ENCODE assay signal across 18 cellular contexts in the genomic region with DNA sequence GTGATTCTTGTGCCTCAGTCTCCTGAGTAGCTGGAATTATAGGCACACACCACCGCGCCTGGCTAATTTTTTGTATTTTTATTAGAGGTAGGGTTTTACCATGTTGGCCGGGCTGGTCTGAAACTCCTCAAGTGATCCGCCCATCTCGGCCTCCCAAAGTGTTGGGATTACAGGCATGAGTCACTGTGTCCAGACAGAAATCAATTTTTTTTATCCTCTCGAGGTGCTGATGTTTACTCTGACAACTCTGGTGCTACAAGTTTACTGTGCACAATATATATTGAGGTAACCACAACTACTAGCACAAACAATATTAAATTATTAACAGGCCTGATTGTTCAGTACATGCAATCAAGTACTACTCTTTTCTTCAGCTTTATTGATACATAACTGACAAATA. TPM values are rescaled to one million over a fixed set of nuclear protein-coding genes. Genes with fewer than 3 reads are reported as not detected.
DNase-seq lines count a peak whose midpoint lies in the region; TF ChIP-seq lines count a peak whose summit lies in the region.
"Had no signal": no experiment of that assay in that cellular context is flagged by ENCODE, and none has a peak within 500 bp of the region (broad histone marks: within the 10 kb centered on the region; RNA-seq: fewer than 3 reads in every experiment).

No MANE protein-coding gene starts in this region.

- no peak overlapping the region for H4K8ac ChIP-seq in mesenchymal stem cell (ENCODE audit: low read length)

- no peak overlapping the region for H3K23ac ChIP-seq in mesenchymal stem cell (ENCODE audit: low read length in 2 of 2)

- H2BK12ac ChIP-seq in mesenchymal stem cell (ENCODE audit: low read length in 2 of 2), result no peak overlapping the region

- H2AK5ac ChIP-seq in mesenchymal stem cell (ENCODE audit: low read length, severe bottlenecking), result no peak overlapping the region

- no peak overlapping the region for H3K9ac ChIP-seq in mesenchymal stem cell (ENCODE audit: low read length)
- H3K9ac ChIP-seq: SK-N-SH had no signal

- H4K91ac ChIP-seq in mesenchymal stem cell (ENCODE audit: low read length), result no peak overlapping the region

- no peak overlapping the region for H3K4me2 ChIP-seq in mesenchymal stem cell (ENCODE audit: low read length, poor library complexity, severe bottlenecking)
- H3K4me2 ChIP-seq: SK-N-SH had no signal

- in situ Hi-C loops in brain microvascular endothelial cell (cut with HindIII; ENCODE audit: low pct_ligation_motif_present, low sequenced_read_pairs), result no loop called here

- 85% methylated on average over 6 of the region's 6 CpGs for WGBS in mesenchymal stem cell

- no peaks in the 10 kb centered on the region for H3K79me1 ChIP-seq in mesenchymal stem cell (replicated peaks; ENCODE audit: low read length, poor library complexity, severe bottlenecking)

- no peak overlapping the region for H2BK15ac ChIP-seq in mesenchymal stem cell (ENCODE audit: low read depth, poor library complexity, severe bottlenecking)

- no peaks in the 10 kb centered on the region for H3K9me3 ChIP-seq in mesenchymal stem cell (ENCODE audit: control insufficient read depth, low read length)
- H3K9me3 ChIP-seq in effector memory CD4-positive, alpha-beta T cell (ENCODE audit: control insufficient read depth, low read length), result no peaks in the 10 kb centered on the region

- H3K27me3 ChIP-seq in brain microvascular endothelial cell (replicated peaks), result no peaks in the 10 kb centered on the region
- no peaks in the 10 kb centered on the region for H3K27me3 ChIP-seq in mesenchymal stem cell (ENCODE audit: control insufficient read depth in 1 of 2, insufficient read depth in 1 of 2, low read length in 2 of 2)
- H3K27me3 ChIP-seq in effector memory CD4-positive, alpha-beta T cell (replicated peaks; ENCODE audit: control insufficient read depth, insufficient read depth, low read length, poor library complexity, severe bottlenecking), result no peaks in the 10 kb centered on the region

- DNase-seq in DMS53 treated with DMSO at 0.1 percent for 48 hours (lab: John Stamatoyannopoulos, UW; ENCODE audit: unreplicated experiment) (peak; percentile 81), HT-29 (ENCODE audit: low spot score) (peak; percentile 62), brain microvascular endothelial cell (peak; percentile 19), mesenchymal stem cell (peak; percentile 5), KG1 (lab: John Stamatoyannopoulos, UW) (no peak)
- no peak for DNase-seq in activated CD8-positive, alpha-beta memory T cell treated with anti-CD3 and anti-CD28 coated beads for 24 hours
- DNase-seq in effector memory CD4-positive, alpha-beta T cell, result no peak
- DNase-seq: CD4-positive, alpha-beta memory T cell; NCI-H1048; NCI-H1436 treated with DMSO at 0.1 percent for 48 hours; NCI-H2029 treated with DMSO at 0.1 percent for 48 hours; NCI-H2171 treated with DMSO at 0.1 percent for 48 hours; NCI-H446 treated with DMSO at 0.1 percent for 48 hours; SK-N-SH; T-cell had no signal

- H3K18ac ChIP-seq in mesenchymal stem cell (ENCODE audit: low read depth in 1 of 2, low read length in 2 of 2), result no peak overlapping the region

- H2BK5ac ChIP-seq in mesenchymal stem cell (ENCODE audit: low read depth, low read length, poor library complexity, severe bottlenecking), result no peak overlapping the region

- no peak overlapping the region for H3K14ac ChIP-seq in mesenchymal stem cell (ENCODE audit: low read length in 2 of 2)

- no peak overlapping the region for H3K27ac ChIP-seq in brain microvascular endothelial cell
- H3K27ac ChIP-seq in mesenchymal stem cell (ENCODE audit: low read length, poor library complexity, severe bottlenecking), result no peak overlapping the region
- no peak overlapping the region for H3K27ac ChIP-seq in effector memory CD4-positive, alpha-beta T cell (ENCODE audit: insufficient read depth, low read length, poor library complexity, severe bottlenecking)

- no peak overlapping the region for H3K4ac ChIP-seq in mesenchymal stem cell (ENCODE audit: low read depth in 1 of 2, low read length in 2 of 2)

- no peaks in the 10 kb centered on the region for H3K4me1 ChIP-seq in mesenchymal stem cell (ENCODE audit: control insufficient read depth, insufficient read depth, low read depth, low read length)
- no peaks in the 10 kb centered on the region for H3K4me1 ChIP-seq in effector memory CD4-positive, alpha-beta T cell (ENCODE audit: control insufficient read depth, insufficient read depth, low read length, poor library complexity, severe bottlenecking)

- H3K36me3 ChIP-seq in brain microvascular endothelial cell (replicated peaks) (no peaks in the 10 kb centered on the region), mesenchymal stem cell (ENCODE audit: control insufficient read depth in 1 of 2, insufficient read depth in 2 of 2, low read depth in 1 of 2, low read length in 2 of 2) (no peaks in the 10 kb centered on the region)
- no peaks in the 10 kb centered on the region for H3K36me3 ChIP-seq in effector memory CD4-positive, alpha-beta T cell (ENCODE audit: control insufficient read depth, insufficient read depth, low read length)

- H3K4me3 ChIP-seq in brain microvascular endothelial cell (ENCODE audit: low read depth, low read length) (no peak overlapping the region), mesenchymal stem cell (ENCODE audit: insufficient read depth in 1 of 2, low read depth in 1 of 2, low read length in 2 of 2) (no peak overlapping the region)
- H3K4me3 ChIP-seq in effector memory CD4-positive, alpha-beta T cell (ENCODE audit: insufficient read depth, low read depth, low read length, poor library complexity, severe bottlenecking), result no peak overlapping the region

- H2AFZ ChIP-seq in mesenchymal stem cell (ENCODE audit: low read depth, low read length), result no peak overlapping the region

- no peak overlapping the region for H2BK120ac ChIP-seq in mesenchymal stem cell (ENCODE audit: low read depth, low read length)

- TF ChIP-seq CTCF in brain microvascular endothelial cell (IDR thresholded peaks at IDR 0.05; ENCODE audit: low read depth, low read length, missing control alignments), result no peak

RNA-seq across cellular contexts. Expression of a gene that starts 39.7 kb away (rescaled TPM):
- 0.10 TPM in 1 of 2 replicates, not detected in the other for total RNA-seq in HT-29 (2014; rRNA removed; shearing (Covaris generic))
- not detected for polyA plus RNA-seq in mesenchymal stem cell (2013, experiment 1 of 2)
- not detected for polyA plus RNA-seq in mesenchymal stem cell (2013, experiment 2 of 2)
- total RNA-seq: CD4-positive, alpha-beta memory T cell; H1; Right ventricle myocardium inferior; T-cell had no signal
- polyA plus RNA-seq: BJ; CD4-positive, alpha-beta memory T cell; H1; SK-N-SH had no signal

RNA-seq across cellular contexts. Expression of a gene that starts 50.0 kb away (rescaled TPM):
- total RNA-seq in HT-29 (2014; rRNA removed; shearing (Covaris generic)), result not detected in 2 replicates
- not detected for polyA plus RNA-seq in mesenchymal stem cell (2013, experiment 1 of 2)
- not detected for polyA plus RNA-seq in mesenchymal stem cell (2013, experiment 2 of 2)
- total RNA-seq: CD4-positive, alpha-beta memory T cell; H1; Right ventricle myocardium inferior; T-cell had no signal
- polyA plus RNA-seq: BJ; CD4-positive, alpha-beta memory T cell; H1; SK-N-SH had no signal

Comparison
In these comparisons a context has a peak if more than half of its experiments do, and no peak if none do; other contexts are left out.
1. DNase-seq: peak in DMS53 treated with DMSO at 0.1 percent for 48 hours (single experiment), HT-29 (single experiment), brain microvascular endothelial cell (single experiment) and mesenchymal stem cell (single experiment); none in KG1 (single experiment), activated CD8-positive, alpha-beta memory T cell treated with anti-CD3 and anti-CD28 coated beads for 24 hours (single experiment) and effector memory CD4-positive, alpha-beta T cell (0 of 3).